In the genomic region with DNA sequence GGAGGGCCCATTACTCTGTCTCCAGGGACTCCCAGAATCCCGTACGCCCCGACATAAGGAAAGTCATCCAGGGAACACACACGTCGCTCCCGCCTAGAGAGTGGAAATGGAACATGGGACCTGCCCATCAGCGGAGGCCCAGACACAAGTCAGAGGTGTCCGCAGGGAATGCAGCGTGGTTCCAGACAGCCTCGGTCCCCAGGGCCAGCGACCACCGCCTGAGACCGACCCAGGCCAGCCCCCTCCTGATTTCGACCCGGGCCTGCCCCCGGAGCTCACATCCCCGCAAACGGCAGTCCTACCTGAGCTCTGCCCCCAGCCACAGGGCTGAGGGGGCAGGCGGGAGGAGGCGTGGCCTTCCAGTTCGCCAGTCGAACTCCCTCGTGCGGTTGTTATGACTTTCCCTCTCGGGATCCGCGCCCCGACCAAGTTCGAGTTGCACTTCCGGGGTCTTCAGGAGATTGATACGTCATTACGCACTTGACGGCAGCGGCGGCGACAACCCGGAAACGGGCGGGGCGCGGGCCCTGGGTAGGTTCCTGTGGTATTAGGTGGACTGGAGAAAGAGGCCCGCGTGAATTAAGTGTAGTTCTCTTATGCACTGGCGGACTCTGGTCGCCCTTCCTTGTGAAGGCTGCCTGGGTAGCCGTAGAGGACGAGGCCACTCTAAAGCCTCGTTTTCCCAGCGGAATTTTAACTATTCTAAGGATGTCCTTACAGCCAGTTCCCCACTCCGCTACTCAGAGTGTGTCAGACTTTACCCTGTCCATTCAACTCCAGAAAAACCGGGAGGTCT, we compare ENCODE assay signal across 1 cellular context.
TF ChIP-seq lines count a peak whose summit lies in the region.

No MANE protein-coding gene starts in this region.

TF ChIP-seq in HEK293, 187 proteins besides CTCF, POLR2A, EP300 and RAD21 (continued from another document):
- TF ChIP-seq ZFP69B (tag by site-specific recombination; IDR thresholded peaks at IDR 0.05) (no peak), ZNF76 (tag by site-specific recombination; IDR thresholded peaks at IDR 0.05; ENCODE audit: borderline replicate concordance, low read depth) (peak; percentile 86), YY1 (tag by site-specific recombination; IDR thresholded peaks at IDR 0.05) (no peak), ZNF654 (tag by site-specific recombination; IDR thresholded peaks at IDR 0.05; ENCODE audit: low read depth) (no peak), ZNF214 (tag by site-specific recombination; IDR thresholded peaks at IDR 0.05; ENCODE audit: borderline replicate concordance) (no peak), ZNF621 (tag by site-specific recombination; IDR thresholded peaks at IDR 0.05) (no peak), KLF1 (tag by site-specific recombination; IDR thresholded peaks at IDR 0.05) (no peak), ZSCAN23 (tag by site-specific recombination; IDR thresholded peaks at IDR 0.05) (no peak), ZNF112 (tag by site-specific recombination; IDR thresholded peaks at IDR 0.05) (no peak)
- TF ChIP-seq, protein P1, sequence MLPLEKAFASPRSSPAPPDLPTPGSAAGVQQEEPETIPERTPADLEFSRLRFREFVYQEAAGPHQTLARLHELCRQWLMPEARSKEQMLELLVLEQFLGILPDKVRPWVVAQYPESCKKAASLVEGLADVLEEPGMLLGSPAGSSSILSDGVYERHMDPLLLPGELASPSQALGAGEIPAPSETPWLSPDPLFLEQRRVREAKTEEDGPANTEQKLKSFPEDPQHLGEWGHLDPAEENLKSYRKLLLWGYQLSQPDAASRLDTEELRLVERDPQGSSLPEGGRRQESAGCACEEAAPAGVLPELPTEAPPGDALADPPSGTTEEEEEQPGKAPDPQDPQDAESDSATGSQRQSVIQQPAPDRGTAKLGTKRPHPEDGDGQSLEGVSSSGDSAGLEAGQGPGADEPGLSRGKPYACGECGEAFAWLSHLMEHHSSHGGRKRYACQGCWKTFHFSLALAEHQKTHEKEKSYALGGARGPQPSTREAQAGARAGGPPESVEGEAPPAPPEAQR (tag by site-specific recombination; IDR thresholded peaks at IDR 0.05) = no peak
- TF ChIP-seq, protein P2, sequence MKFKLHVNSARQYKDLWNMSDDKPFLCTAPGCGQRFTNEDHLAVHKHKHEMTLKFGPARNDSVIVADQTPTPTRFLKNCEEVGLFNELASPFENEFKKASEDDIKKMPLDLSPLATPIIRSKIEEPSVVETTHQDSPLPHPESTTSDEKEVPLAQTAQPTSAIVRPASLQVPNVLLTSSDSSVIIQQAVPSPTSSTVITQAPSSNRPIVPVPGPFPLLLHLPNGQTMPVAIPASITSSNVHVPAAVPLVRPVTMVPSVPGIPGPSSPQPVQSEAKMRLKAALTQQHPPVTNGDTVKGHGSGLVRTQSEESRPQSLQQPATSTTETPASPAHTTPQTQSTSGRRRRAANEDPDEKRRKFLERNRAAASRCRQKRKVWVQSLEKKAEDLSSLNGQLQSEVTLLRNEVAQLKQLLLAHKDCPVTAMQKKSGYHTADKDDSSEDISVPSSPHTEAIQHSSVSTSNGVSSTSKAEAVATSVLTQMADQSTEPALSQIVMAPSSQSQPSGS (tag by site-specific recombination; IDR thresholded peaks at IDR 0.05; ENCODE audit: low read depth) = peak; percentile 73
